Comparison of ENCODE assay signal across 13 cellular contexts in genomic region chr20:9179867-9180266, GRCh38.
DNase-seq lines count a peak whose midpoint lies in the region; ATAC-seq and TF ChIP-seq lines count a peak whose summit lies in the region.
"Had no signal": no experiment of that assay in that cellular context is flagged by ENCODE, and none has a peak within 500 bp of the region (broad histone marks: within the 10 kb centered on the region; RNA-seq: fewer than 3 reads in every experiment).

No MANE protein-coding gene starts in this region.

- H3K36me3 ChIP-seq in HUES48 (ENCODE audit: control insufficient read depth, insufficient read depth, low read length) (no peaks in the 10 kb centered on the region), SK-N-SH (replicated peaks in 1 of 2; ENCODE audit: control insufficient read depth in 1 of 2, insufficient read depth in 2 of 2, low read length in 1 of 2) (no peaks in the 10 kb centered on the region), body of pancreas (replicated peaks in 1 of 2; ENCODE audit: insufficient read depth in 1 of 2, low read depth in 2 of 2) (no peaks in the 10 kb centered on the region)
- H3K36me3 ChIP-seq: BLaER1 treated with 17β-estradiol and CSF1 and Interleukin-3, amounts not matched to agents 10 nM and 100 nM had no signal

- intact Hi-C loops in body of pancreas (cut with DNase I), result no loop called here

- CTCF ChIA-PET in SK-N-SH (lab: Yijun Ruan, JAX) (interaction anchor here (1.0 to 1.4 kb wide), 2 partner anchors 19 to 327 kb away, joined by 3 to 4 read pairs; no protein-coding TSS in a partner anchor), GM10248 (lab: Yijun Ruan, JAX) (no interaction called here)

- ATAC-seq in body of pancreas, result no peak
- ATAC-seq: CD8-positive, alpha-beta T cell had no signal

- H3K9me3 ChIP-seq in HUES48 (ENCODE audit: control insufficient read depth, insufficient read depth, low read length) (no peaks in the 10 kb centered on the region), SK-N-SH (no peaks in the 10 kb centered on the region), body of pancreas (no peaks in the 10 kb centered on the region)
- H3K9me3 ChIP-seq: BLaER1 treated with 17β-estradiol and CSF1 and Interleukin-3, amounts not matched to agents 10 nM and 100 nM had no signal

- POLR2A ChIA-PET in SK-N-SH (lab: Yijun Ruan, JAX) (no interaction called here), GM10248 (lab: Yijun Ruan, JAX) (no interaction called here)

- H2AFZ ChIP-seq in SK-N-SH (ENCODE audit: low read depth), result no peak overlapping the region

- TF ChIP-seq EP300 in SK-N-SH (IDR thresholded peaks at IDR 0.05; ENCODE audit: borderline replicate concordance in 1 of 2, low read depth in 1 of 2, low read length in 1 of 2), result no peak

- H3F3A ChIP-seq in SK-N-SH (replicated peaks; ENCODE audit: insufficient read depth), result peaks cover 9% of the 10 kb centered on the region

- no peak overlapping the region for H3K4me3 ChIP-seq in AG10803 (ENCODE audit: low read length)
- no peak overlapping the region for H3K4me3 ChIP-seq in HUES48 (ENCODE audit: low read depth, low read length)
- H3K4me3 ChIP-seq in SK-N-SH (ENCODE audit: low read depth in 2 of 2, low read length in 1 of 2), result no peak overlapping the region
- no peak overlapping the region for H3K4me3 ChIP-seq in body of pancreas
- H3K4me3 ChIP-seq: BLaER1 treated with 17β-estradiol and CSF1 and Interleukin-3, amounts not matched to agents 10 nM and 100 nM had no signal

- H3K79me2 ChIP-seq in SK-N-SH (ENCODE audit: insufficient read depth), result peaks cover 3% of the 10 kb centered on the region; the same call in 1 of the 2 replicates

- TF ChIP-seq POLR2A in body of pancreas (IDR thresholded peaks at IDR 0.05), result no peak

- TF ChIP-seq RAD21 in SK-N-SH (IDR thresholded peaks at IDR 0.05; ENCODE audit: low read length), result no peak

- H3K27ac ChIP-seq in HUES48 (ENCODE audit: low read depth, low read length), result peak overlapping the region; percentile 74
- peak overlapping the region in 1 of 2 experiments; percentile 50; a peak in 3 of 4 replicates for H3K27ac ChIP-seq in SK-N-SH (ENCODE audit: low read depth in 2 of 2, low read length in 1 of 2)
- no peak overlapping the region for H3K27ac ChIP-seq in body of pancreas
- H3K27ac ChIP-seq: BLaER1 treated with 17β-estradiol and CSF1 and Interleukin-3, amounts not matched to agents 10 nM and 100 nM; RWPE1 had no signal

- peak overlapping the region; percentile 36; the same call in 1 of the 2 replicates for H3K9ac ChIP-seq in HUES48 (ENCODE audit: low read depth, low read length)
- H3K9ac ChIP-seq in SK-N-SH, result no peak overlapping the region
- H3K9ac ChIP-seq: BLaER1 treated with 17β-estradiol and CSF1 and Interleukin-3, amounts not matched to agents 10 nM and 100 nM had no signal

- no peaks in the 10 kb centered on the region for H4K20me1 ChIP-seq in SK-N-SH (ENCODE audit: insufficient read depth)
- H4K20me1 ChIP-seq: BLaER1 treated with 17β-estradiol and CSF1 and Interleukin-3, amounts not matched to agents 10 nM and 100 nM had no signal

- H3K4me2 ChIP-seq in SK-N-SH, result peak overlapping the region; percentile 6; the same call in 1 of the 2 replicates
- H3K4me2 ChIP-seq: BLaER1 treated with 17β-estradiol and CSF1 and Interleukin-3, amounts not matched to agents 10 nM and 100 nM had no signal

- H3K27me3 ChIP-seq in HUES48 (ENCODE audit: control insufficient read depth, insufficient read depth, low read length), result no peaks in the 10 kb centered on the region
- H3K27me3 ChIP-seq in SK-N-SH (ENCODE audit: insufficient read depth), result no peaks in the 10 kb centered on the region
- no peaks in the 10 kb centered on the region for H3K27me3 ChIP-seq in body of pancreas
- H3K27me3 ChIP-seq: BLaER1 treated with 17β-estradiol and CSF1 and Interleukin-3, amounts not matched to agents 10 nM and 100 nM had no signal

- DNase-seq in AG10803 (ENCODE audit: low read depth) (peak; percentile 46), SK-N-SH (no peak), iris pigment epithelial cell (ENCODE audit: low read depth) (peak; percentile 15), body of pancreas (no peak), GM20000 (ENCODE audit: low spot score) (no peak), hippocampal formation (lab: John Stamatoyannopoulos, UW) (no peak), GM10248 (ENCODE audit: extremely low spot score) (no peak)
- DNase-seq: Calu3; CD8-positive, alpha-beta T cell; NCI-H187 treated with DMSO at 0.1 percent for 48 hours had no signal

- TF ChIP-seq CTCF in AG10803 (conservative IDR thresholded peaks at IDR 0.05; ENCODE audit: low read length) (no peak), SK-N-SH (IDR thresholded peaks at IDR 0.05) (no peak), body of pancreas (IDR thresholded peaks at IDR 0.05) (no peak), GM20000 (IDR thresholded peaks at IDR 0.05; ENCODE audit: extremely low read depth, missing control alignments) (no peak), GM10248 (IDR thresholded peaks at IDR 0.05; ENCODE audit: control extremely low read depth, extremely low read depth, low read depth, missing control alignments) (no peak)

- H3K9me2 ChIP-seq in SK-N-SH, result no peaks in the 10 kb centered on the region

- H3K4me1 ChIP-seq in HUES48 (ENCODE audit: control insufficient read depth, insufficient read depth, low read length) (peaks cover 25% of the 10 kb centered on the region), SK-N-SH (ENCODE audit: control insufficient read depth in 1 of 2, insufficient read depth in 2 of 2, low read depth in 1 of 2, low read length in 1 of 2) (peaks cover 0 to 5% of the 10 kb centered on the region in 2 experiments; a peak in 1 of 4 replicates), body of pancreas (no peaks in the 10 kb centered on the region)
- H3K4me1 ChIP-seq: BLaER1 treated with 17β-estradiol and CSF1 and Interleukin-3, amounts not matched to agents 10 nM and 100 nM had no signal

TF ChIP-seq in SK-N-SH, 30 proteins besides CTCF, POLR2A, EP300 and RAD21:
- TF ChIP-seq, protein P1, sequence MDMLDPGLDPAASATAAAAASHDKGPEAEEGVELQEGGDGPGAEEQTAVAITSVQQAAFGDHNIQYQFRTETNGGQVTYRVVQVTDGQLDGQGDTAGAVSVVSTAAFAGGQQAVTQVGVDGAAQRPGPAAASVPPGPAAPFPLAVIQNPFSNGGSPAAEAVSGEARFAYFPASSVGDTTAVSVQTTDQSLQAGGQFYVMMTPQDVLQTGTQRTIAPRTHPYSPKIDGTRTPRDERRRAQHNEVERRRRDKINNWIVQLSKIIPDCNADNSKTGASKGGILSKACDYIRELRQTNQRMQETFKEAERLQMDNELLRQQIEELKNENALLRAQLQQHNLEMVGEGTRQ (IDR thresholded peaks at IDR 0.05; ENCODE audit: borderline replicate concordance, low read depth, low read length), result no peak
- TF ChIP-seq FOXJ3 (CRISPR knock-in tag; IDR thresholded peaks at IDR 0.05) (no peak), TCF12 (IDR thresholded peaks at IDR 0.05) (no peak), MXI1 (IDR thresholded peaks at IDR 0.05; ENCODE audit: low read depth, low read length) (no peak), EZH2phosphoT487 (IDR thresholded peaks at IDR 0.05; ENCODE audit: borderline replicate concordance, low read depth) (no peak)
TF ChIP-seq in SK-N-SH: peak in this region for 0.

Comparison
In these comparisons a context has a peak if more than half of its experiments do, and no peak if none do; other contexts are left out.
1. DNase-seq: peak in AG10803 (single experiment) and iris pigment epithelial cell (single experiment); none in SK-N-SH (single experiment), body of pancreas (0 of 4), GM20000 (single experiment), hippocampal formation (0 of 2) and GM10248 (single experiment).